16 cellular contexts compared by ENCODE assay signal in genomic region chr9:131304676-131305366, GRCh38. TPM values are rescaled to one million over a fixed set of nuclear protein-coding genes. Genes with fewer than 3 reads are reported as not detected.
A peak's percentile ranks its signal among the peaks of the same experiment; 100 is the strongest.
DNase-seq lines count a peak whose midpoint lies in the region; ATAC-seq, FAIRE-seq and TF ChIP-seq lines count a peak whose summit lies in the region.
"Had no signal": no experiment of that assay in that cellular context is flagged by ENCODE, and none has a peak within 500 bp of the region (broad histone marks: within the 10 kb centered on the region; RNA-seq: fewer than 3 reads in every experiment).

No MANE protein-coding gene starts in this region.

- no peak overlapping the region for H3K4me2 ChIP-seq in DND-41 (ENCODE audit: insufficient read depth, low read length)
- H3K4me2 ChIP-seq in trophoblast cell (ENCODE audit: low read length) = no peak overlapping the region

- no peak overlapping the region for H2BK12ac ChIP-seq in trophoblast cell (ENCODE audit: low read length)

- TF ChIP-seq CTCF in DND-41 (IDR thresholded peaks at IDR 0.05; ENCODE audit: borderline replicate concordance, extremely low read depth, low read length, poor library complexity, severe bottlenecking) (no peak), HFFc6 (IDR thresholded peaks at IDR 0.05) (no peak), bronchial epithelial cell (IDR thresholded peaks at IDR 0.05; ENCODE audit: insufficient read depth, low read length, severe bottlenecking) (no peak), thyroid gland (IDR thresholded peaks at IDR 0.05) (no peak), GM10266 (IDR thresholded peaks at IDR 0.05; ENCODE audit: control insufficient read depth, insufficient read depth, low read depth, missing control alignments) (no peak)

- H3K9me3 ChIP-seq in DND-41 (ENCODE audit: insufficient read depth, low read length, severe bottlenecking) = no peaks in the 10 kb centered on the region
- peaks cover 1% of the 10 kb centered on the region for H3K9me3 ChIP-seq in trophoblast cell (ENCODE audit: insufficient read depth, low read depth, low read length)
- no peaks in the 10 kb centered on the region for H3K9me3 ChIP-seq in thyroid gland

- H3K9me3 Mint-ChIP-seq in HFFc6 = no peaks in the 10 kb centered on the region
- no peaks in the 10 kb centered on the region for H3K9me3 Mint-ChIP-seq in activated T-cell treated with anti-CD3 and anti-CD28 coated beads, Interleukin-2, amount 50 U/mL, for 24 hours
- H3K9me3 Mint-ChIP-seq: activated T-cell treated with anti-CD3 and anti-CD28 coated beads, Interleukin-2, amount 50 U/mL, for 72 hours; mesothelial cell of epicardium; stimulated activated naive CD8-positive, alpha-beta T cell treated with anti-CD3 and anti-CD28 coated beads, Interleukin-15, Interleukin-2, amounts not matched to agents 100 ng/mL and 50 ng/mL, for 24 hours had no signal

- no peak overlapping the region for H3K4ac ChIP-seq in trophoblast cell (ENCODE audit: low read depth, low read length)

- peaks cover 2% of the 10 kb centered on the region for H3K79me1 ChIP-seq in trophoblast cell (ENCODE audit: low read length)

- H3K4me3 Mint-ChIP-seq in HFFc6 = peak overlapping the region; percentile 51
- no peak overlapping the region for H3K4me3 Mint-ChIP-seq in activated T-cell treated with anti-CD3 and anti-CD28 coated beads, Interleukin-2, amount 50 U/mL, for 24 hours
- H3K4me3 Mint-ChIP-seq: activated T-cell treated with anti-CD3 and anti-CD28 coated beads, Interleukin-2, amount 50 U/mL, for 72 hours; CD14-positive monocyte; mesothelial cell of epicardium; stimulated activated naive CD8-positive, alpha-beta T cell treated with anti-CD3 and anti-CD28 coated beads, Interleukin-15, Interleukin-2, amounts not matched to agents 100 ng/mL and 50 ng/mL, for 24 hours had no signal

- no peak overlapping the region for H3K23ac ChIP-seq in trophoblast cell (ENCODE audit: low read length)

- intact Hi-C loops in thyroid gland (cut with DNase I) = no loop called here

- no peak overlapping the region for H3K14ac ChIP-seq in trophoblast cell (ENCODE audit: low read length)

- DNase-seq in DND-41 (no peak), HFFc6 (peak; percentile 59), bronchial epithelial cell (ENCODE audit: low read depth) (peak; percentile 18), trophoblast cell (peak; percentile 97), thyroid gland (no peak), GM10266 (ENCODE audit: extremely low spot score) (no peak)
- no peak for DNase-seq in activated T-cell treated with anti-CD3 and anti-CD28 coated beads, Interleukin-2, amount 50 U/mL, for 24 hours
- DNase-seq: activated T-cell treated with anti-CD3 and anti-CD28 coated beads, Interleukin-2, amount 50 U/mL, for 72 hours; GDM1; Right ventricle myocardium superior had no signal

- TF ChIP-seq POLR2A in thyroid gland (IDR thresholded peaks at IDR 0.05) = no peak

- H3K27ac ChIP-seq in DND-41 (ENCODE audit: low read length) (no peak overlapping the region), trophoblast cell (ENCODE audit: low read depth, low read length) (peak overlapping the region; percentile 30), thyroid gland (no peak overlapping the region)

- FAIRE-seq in bronchial epithelial cell (lab: Jason Lieb, UNC) = peak; percentile 36
- FAIRE-seq: endothelial cell of umbilical vein, GM19239, keratinocyte had no signal

- no CpG with 5 or more reads among the region's 19 CpGs for WGBS in trophoblast cell (ENCODE audit: extremely low coverage, insufficient coverage, insufficient read length)
- WGBS in thyroid gland, 2 donors = 80 to 86% methylated on average over 19 of the region's 19 CpGs

- H3K18ac ChIP-seq in trophoblast cell (ENCODE audit: low read length) = no peak overlapping the region

- H2BK5ac ChIP-seq in trophoblast cell (ENCODE audit: low read depth, low read length, poor library complexity) = peak overlapping the region; percentile 9

- H3K27me3 ChIP-seq in DND-41 (ENCODE audit: insufficient read depth, low read length, poor library complexity) (no peaks in the 10 kb centered on the region), bronchial epithelial cell (ENCODE audit: control insufficient read depth, insufficient read depth, low read length) (peaks cover 2% of the 10 kb centered on the region), trophoblast cell (ENCODE audit: insufficient read depth, low read length) (no peaks in the 10 kb centered on the region), thyroid gland (no peaks in the 10 kb centered on the region)

- H4K8ac ChIP-seq in trophoblast cell (ENCODE audit: low read depth, low read length) = no peak overlapping the region

- H3K27ac Mint-ChIP-seq in HFFc6 = peak overlapping the region; percentile 81
- no peak overlapping the region for H3K27ac Mint-ChIP-seq in activated T-cell treated with anti-CD3 and anti-CD28 coated beads, Interleukin-2, amount 50 U/mL, for 24 hours
- H3K27ac Mint-ChIP-seq: activated T-cell treated with anti-CD3 and anti-CD28 coated beads, Interleukin-2, amount 50 U/mL, for 72 hours; CD14-positive monocyte; mesothelial cell of epicardium; stimulated activated naive CD8-positive, alpha-beta T cell treated with anti-CD3 and anti-CD28 coated beads, Interleukin-15, Interleukin-2, amounts not matched to agents 100 ng/mL and 50 ng/mL, for 24 hours had no signal

- H3K4me3 ChIP-seq in DND-41 (ENCODE audit: low read depth in 1 of 2, low read length in 2 of 2) (no peak overlapping the region), bronchial epithelial cell (ENCODE audit: low read depth, low read length) (no peak overlapping the region), trophoblast cell (ENCODE audit: low read depth, low read length) (no peak overlapping the region), thyroid gland (replicated peaks in 1 of 3) (no peak overlapping the region)

- no peak overlapping the region for H4K91ac ChIP-seq in trophoblast cell (ENCODE audit: low read depth, low read length)

- H3K36me3 Mint-ChIP-seq in HFFc6 (ENCODE audit: low read depth) = no peaks in the 10 kb centered on the region
- H3K36me3 Mint-ChIP-seq in activated T-cell treated with anti-CD3 and anti-CD28 coated beads, Interleukin-2, amount 50 U/mL, for 24 hours (ENCODE audit: low read depth) = no peaks in the 10 kb centered on the region
- H3K36me3 Mint-ChIP-seq: CD14-positive monocyte, mesothelial cell of epicardium had no signal

- H2BK120ac ChIP-seq in trophoblast cell (ENCODE audit: insufficient read depth, low read length, poor library complexity) = no peak overlapping the region

- H3K4me1 ChIP-seq in DND-41 (ENCODE audit: insufficient read depth, low read length) = no peaks in the 10 kb centered on the region; the same call in 1 of the 2 replicates
- H3K4me1 ChIP-seq in trophoblast cell (ENCODE audit: control insufficient read depth in 1 of 2, insufficient read depth in 2 of 2, low read length in 2 of 2) = peaks cover 6 to 11% of the 10 kb centered on the region in 2 experiments
- no peaks in the 10 kb centered on the region for H3K4me1 ChIP-seq in thyroid gland

- H3K36me3 ChIP-seq in DND-41 (ENCODE audit: insufficient read depth, low read length) (no peaks in the 10 kb centered on the region), bronchial epithelial cell (ENCODE audit: control insufficient read depth, insufficient read depth, low read length) (no peaks in the 10 kb centered on the region), trophoblast cell (ENCODE audit: control insufficient read depth in 1 of 2, insufficient read depth in 2 of 2, low read length in 2 of 2) (no peaks in the 10 kb centered on the region), thyroid gland (no peaks in the 10 kb centered on the region)

- H4K12ac ChIP-seq in trophoblast cell (ENCODE audit: low read depth, low read length) = no peak overlapping the region

- H3K79me2 ChIP-seq in DND-41 (ENCODE audit: insufficient read depth, low read length) (no peaks in the 10 kb centered on the region), trophoblast cell (ENCODE audit: control insufficient read depth, insufficient read depth, low read length, poor library complexity) (no peaks in the 10 kb centered on the region)

- peaks cover 7% of the 10 kb centered on the region for H3K27me3 Mint-ChIP-seq in HFFc6 (ENCODE audit: insufficient read depth)
- no peaks in the 10 kb centered on the region for H3K27me3 Mint-ChIP-seq in activated T-cell treated with anti-CD3 and anti-CD28 coated beads, Interleukin-2, amount 50 U/mL, for 24 hours
- H3K27me3 Mint-ChIP-seq: stimulated activated naive CD8-positive, alpha-beta T cell treated with anti-CD3 and anti-CD28 coated beads, Interleukin-15, Interleukin-2, amounts not matched to agents 100 ng/mL and 50 ng/mL, for 24 hours had no signal

- H3K9ac ChIP-seq in DND-41 (ENCODE audit: low read depth, low read length) (no peak overlapping the region), trophoblast cell (ENCODE audit: low read length) (no peak overlapping the region)

- no peak overlapping the region for H2AFZ ChIP-seq in DND-41 (ENCODE audit: low read depth, low read length)
- H2AFZ ChIP-seq in trophoblast cell (ENCODE audit: insufficient read depth, low read length, poor library complexity) = no peak overlapping the region

- 0 out of 3 replicates have a peak, but pooled peaks have one; percentile 31 for ATAC-seq in DND-41 (ENCODE audit: insufficient read depth, low read depth)
- ATAC-seq: activated T-cell treated with anti-CD3 and anti-CD28 coated beads, Interleukin-2, amount 50 U/mL, for 72 hours had no signal

- H2AK5ac ChIP-seq in trophoblast cell (ENCODE audit: low read length) = no peak overlapping the region

- peaks cover 14% of the 10 kb centered on the region for H3K4me1 Mint-ChIP-seq in HFFc6 (ENCODE audit: low read depth)
- no peaks in the 10 kb centered on the region for H3K4me1 Mint-ChIP-seq in activated T-cell treated with anti-CD3 and anti-CD28 coated beads, Interleukin-2, amount 50 U/mL, for 24 hours (ENCODE audit: low read depth)
- H3K4me1 Mint-ChIP-seq: CD14-positive monocyte, mesothelial cell of epicardium had no signal

- H4K20me1 ChIP-seq in DND-41 (ENCODE audit: insufficient read depth, low read length) = no peaks in the 10 kb centered on the region

RNA-seq across cellular contexts. Expression of gene PLPP7, which starts 15.3 kb away (rescaled TPM):
- 10 to 100 TPM in 1 of 6 experiments, 1 to 10 TPM in 5; 1.2 to 10.2 (median 1.9) TPM for total RNA-seq in HFFc6 (2021; fragmentation: NEBNext Ultra II Directional; extraction: Animal tissue kit (Norgen Biotek cat#: 25700))
- not detected in 2 replicates for total RNA-seq in bronchial epithelial cell
- 0.10 and 0.17 TPM in 2 replicates for polyA plus RNA-seq in trophoblast cell (2013)
- total RNA-seq in thyroid gland = 1 to 10 TPM; 1.1 to 2.9 (median 2.7) TPM
- polyA plus RNA-seq: keratinocyte had no signal

RNA-seq across cellular contexts. Expression of gene FAM78A, which starts 28.5 kb away (rescaled TPM):
- under 1 TPM; 0.11 to 0.83 (median 0.34) TPM for total RNA-seq in HFFc6 (2021; fragmentation: NEBNext Ultra II Directional; extraction: Animal tissue kit (Norgen Biotek cat#: 25700))
- total RNA-seq in bronchial epithelial cell = under 0.01 and 0.26 TPM in 2 replicates
- 0.56 and 0.60 TPM in 2 replicates for polyA plus RNA-seq in trophoblast cell (2013)
- 1 to 10 TPM; 1.1 to 3.4 (median 1.6) TPM for total RNA-seq in thyroid gland

Comparison
In these comparisons a context has a peak if more than half of its experiments do, and no peak if none do; other contexts are left out.
1. DNase-seq: peak in HFFc6 (single experiment), bronchial epithelial cell (single experiment) and trophoblast cell (2 of 2); none in DND-41 (single experiment), thyroid gland (0 of 2), activated T-cell treated with anti-CD3 and anti-CD28 coated beads, Interleukin-2, amount 50 U/mL, for 24 hours (single experiment) and GM10266 (single experiment).